Comparison of ENCODE assay signal across 31 cellular contexts in the genomic region with DNA sequence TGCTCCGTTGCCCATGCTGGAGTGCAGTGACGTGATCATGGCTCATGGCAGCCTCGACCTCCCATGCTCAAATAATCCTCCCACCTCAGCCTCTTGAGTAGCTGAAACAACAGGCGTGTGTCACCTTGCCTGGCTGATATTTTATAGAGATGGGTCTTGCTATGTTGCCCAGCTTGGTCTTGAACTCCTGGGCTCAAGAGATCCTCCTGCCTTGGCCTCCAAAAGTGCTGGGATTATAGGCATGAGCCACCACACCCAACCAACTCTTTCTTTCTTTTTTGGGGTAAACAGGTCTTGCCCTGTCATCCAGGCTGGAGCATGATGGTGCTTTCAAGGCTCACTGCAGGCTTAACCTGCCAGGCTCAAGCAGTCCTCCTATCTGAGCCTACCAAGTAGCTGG.
"Had no signal": no experiment of that assay in that cellular context is flagged by ENCODE, and none has a peak within 500 bp of the region (broad histone marks: within the 10 kb centered on the region; RNA-seq: fewer than 3 reads in every experiment).

No MANE protein-coding gene starts in this region.

- H3K36me3 ChIP-seq: neural progenitor cell, ovary, suprapubic skin, tibial artery, transverse colon, upper lobe of right lung, uterus had no signal

- H3K4me3 Mint-ChIP-seq: naive thymus-derived CD8-positive, alpha-beta T cell; natural killer cell treated with Interleukin-12 subunit alpha and Interleukin-12 subunit beta and Interleukin-15 and Interleukin-18, amount 100 ng/mL, for 72 hours; nephron progenitor cell; neural progenitor cell; stimulated activated memory B cell treated with anti-CD40 and anti-IgM and Interleukin-4, amounts not matched to agents 10 μg/mL and 1 μg/mL and 100 μg/mL, for 72 hours; stimulated activated naive CD8-positive, alpha-beta T cell treated with anti-CD3 and anti-CD28 coated beads, Interleukin-15, amount 100 ng/mL, for 72 hours; type B pancreatic cell had no signal

- H3K9me3 ChIP-seq: ovary, suprapubic skin, testis, tibial artery, transverse colon, upper lobe of right lung, uterus had no signal

- H3K4me3 ChIP-seq: neural progenitor cell, ovary, psoas muscle, skin epidermis, smooth muscle cell, spleen, suprapubic skin, testis, tibial artery, transverse colon, upper lobe of right lung, uterus had no signal

- DNase-seq: naive thymus-derived CD8-positive, alpha-beta T cell; nephron progenitor cell; occipital lobe; ovary; posterior cingulate gyrus; psoas muscle; right cardiac atrium; spleen; stimulated activated CD4-positive, alpha-beta T cell treated with anti-CD3 and anti-CD28 coated beads, Interleukin-12 subunit alpha, Interleukin-12 subunit beta, amount 100 ng/mL, for 4 hours; stimulated activated CD4-positive, alpha-beta T cell treated with anti-CD3 and anti-CD28 coated beads, Interleukin-1b, Interleukin-23, amount 100 ng/mL, for 48 hours; stimulated activated CD4-positive, alpha-beta T cell treated with anti-CD3 and anti-CD28 coated beads, Interleukin-4, amount 100 ng/mL, for 1 hour; stimulated activated CD4-positive, alpha-beta T cell treated with anti-CD3 and anti-CD28 coated beads, Interleukin-4, amount 100 ng/mL, for 4 hours; stimulated activated CD8-positive, alpha-beta memory T cell treated with anti-CD3 and anti-CD28 coated beads, Interleukin-4, amount 100 ng/mL, for 48 hours; stimulated activated naive CD4-positive, alpha-beta T cell; stimulated activated naive CD8-positive, alpha-beta T cell treated with anti-CD3 and anti-CD28 coated beads, Interleukin-15, amount 100 ng/mL, for 72 hours; stimulated activated naive CD8-positive, alpha-beta T cell treated with anti-CD3 and anti-CD28 coated beads, Interleukin-15, Interleukin-2, amounts not matched to agents 100 U/mL and 50 U/mL, for 24 hours; substantia nigra; testis; tibial artery; transverse colon; upper lobe of right lung; uterus had no signal

- H3K27ac Mint-ChIP-seq: naive thymus-derived CD8-positive, alpha-beta T cell; natural killer cell treated with Interleukin-12 subunit alpha and Interleukin-12 subunit beta and Interleukin-15 and Interleukin-18, amount 100 ng/mL, for 72 hours; nephron progenitor cell; neural progenitor cell; stimulated activated memory B cell treated with anti-CD40 and anti-IgM and Interleukin-4, amounts not matched to agents 10 μg/mL and 1 μg/mL and 100 μg/mL, for 72 hours; stimulated activated naive CD8-positive, alpha-beta T cell treated with anti-CD3 and anti-CD28 coated beads, Interleukin-15, amount 100 ng/mL, for 72 hours; type B pancreatic cell had no signal

- H3K27me3 Mint-ChIP-seq: naive thymus-derived CD8-positive, alpha-beta T cell; natural killer cell treated with Interleukin-12 subunit alpha and Interleukin-12 subunit beta and Interleukin-15 and Interleukin-18, amount 100 ng/mL, for 72 hours; progenitor cell of endocrine pancreas; stimulated activated memory B cell treated with anti-CD40 and anti-IgM and Interleukin-4, amounts not matched to agents 10 μg/mL and 1 μg/mL and 100 μg/mL, for 72 hours; stimulated activated naive CD8-positive, alpha-beta T cell treated with anti-CD3 and anti-CD28 coated beads, Interleukin-15, amount 100 ng/mL, for 72 hours; type B pancreatic cell had no signal

- H3K4me1 Mint-ChIP-seq: naive thymus-derived CD8-positive, alpha-beta T cell; stimulated activated memory B cell treated with anti-CD40 and anti-IgM and Interleukin-4, amounts not matched to agents 10 μg/mL and 1 μg/mL and 100 μg/mL, for 72 hours; stimulated activated naive CD8-positive, alpha-beta T cell treated with anti-CD3 and anti-CD28 coated beads, Interleukin-15, amount 100 ng/mL, for 72 hours had no signal

- H3K4me1 ChIP-seq: neural progenitor cell, parathyroid adenoma, psoas muscle, spleen, suprapubic skin, testis, upper lobe of right lung, uterus had no signal

- H3K9me3 Mint-ChIP-seq: natural killer cell treated with Interleukin-12 subunit alpha and Interleukin-12 subunit beta and Interleukin-15 and Interleukin-18, amount 100 ng/mL, for 72 hours; type B pancreatic cell had no signal

- H3K27ac ChIP-seq: neural progenitor cell, ovary, parathyroid adenoma, psoas muscle, skin epidermis, spleen, suprapubic skin, testis, tibial artery, transverse colon, upper lobe of right lung, uterus had no signal

- H3K36me3 Mint-ChIP-seq: neural progenitor cell had no signal
